16 cellular contexts compared by ENCODE assay signal in the genomic region with DNA sequence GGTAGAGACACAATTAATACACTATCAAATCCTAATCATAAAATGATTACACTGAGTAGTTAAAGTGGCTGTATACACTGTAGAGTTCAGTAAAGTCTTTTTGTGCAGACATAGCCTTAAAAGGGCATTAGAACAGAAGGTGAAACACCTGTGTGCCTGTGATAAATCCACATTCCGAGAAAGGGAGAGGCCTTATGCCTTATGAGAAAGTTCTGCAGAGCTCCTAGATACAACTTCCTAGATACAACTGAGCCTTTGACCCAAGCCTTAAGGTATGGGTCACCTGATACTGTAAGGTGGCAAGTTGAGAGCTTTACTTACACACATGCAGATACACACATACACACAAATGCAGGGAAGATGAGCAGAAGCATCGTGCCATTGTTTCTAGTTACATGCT. TPM values are rescaled to one million over a fixed set of nuclear protein-coding genes. Genes with fewer than 3 reads are reported as not detected.
DNase-seq lines count a peak whose midpoint lies in the region; ATAC-seq and TF ChIP-seq lines count a peak whose summit lies in the region.
"Had no signal": no experiment of that assay in that cellular context is flagged by ENCODE, and none has a peak within 500 bp of the region (broad histone marks: within the 10 kb centered on the region; RNA-seq: fewer than 3 reads in every experiment).

No MANE protein-coding gene starts in this region.

- no peak overlapping the region for H3K27ac Mint-ChIP-seq in H9
- peak overlapping the region; percentile 34 for H3K27ac Mint-ChIP-seq in progenitor cell of endocrine pancreas
- no peak overlapping the region for H3K27ac Mint-ChIP-seq in naive thymus-derived CD8-positive, alpha-beta T cell
- H3K27ac Mint-ChIP-seq in endodermal cell = no peak overlapping the region
- H3K27ac Mint-ChIP-seq: IgD-negative memory B cell had no signal

- H4K20me1 ChIP-seq in H9 (ENCODE audit: control insufficient read depth, insufficient read depth, insufficient read length) = no peaks in the 10 kb centered on the region

- no peak overlapping the region for H2BK5ac ChIP-seq in H9 (ENCODE audit: insufficient read length, low read length)

- H3K9me3 Mint-ChIP-seq in H9 (no peaks in the 10 kb centered on the region), progenitor cell of endocrine pancreas (ENCODE audit: low read depth) (no peaks in the 10 kb centered on the region), endodermal cell (no peaks in the 10 kb centered on the region)
- H3K9me3 Mint-ChIP-seq in naive thymus-derived CD8-positive, alpha-beta T cell = no peaks in the 10 kb centered on the region
- H3K9me3 Mint-ChIP-seq: IgD-negative memory B cell had no signal

- H3K27me3 Mint-ChIP-seq in H9 (ENCODE audit: low read depth) (no peaks in the 10 kb centered on the region), progenitor cell of endocrine pancreas (peaks cover 9% of the 10 kb centered on the region), endodermal cell (ENCODE audit: insufficient read depth) (peaks cover 6% of the 10 kb centered on the region)
- peaks cover 3 to 6% (median 3%) of the 10 kb centered on the region in 5 donors for H3K27me3 Mint-ChIP-seq in naive thymus-derived CD8-positive, alpha-beta T cell

- no peak overlapping the region for H3T11ph ChIP-seq in H9 (ENCODE audit: low read length)

- H3K27me3 ChIP-seq in H9 (ENCODE audit: insufficient read depth, low read length) (no peaks in the 10 kb centered on the region), RWPE2 (ENCODE audit: insufficient read depth, poor library complexity, severe bottlenecking) (no peaks in the 10 kb centered on the region), foreskin keratinocyte (no peaks in the 10 kb centered on the region), endodermal cell (ENCODE audit: control insufficient read depth, insufficient read depth, low read length, poor library complexity, severe bottlenecking) (no peaks in the 10 kb centered on the region)

- no peak overlapping the region for H4K91ac ChIP-seq in H9 (ENCODE audit: insufficient read length, low read depth, low read length)

- H3K4ac ChIP-seq in H9 (ENCODE audit: low read depth, low read length) = no peak overlapping the region

- DNase-seq in H9 = no peak
- no peak for DNase-seq in RWPE2 (ENCODE audit: low spot score)
- DNase-seq in foreskin keratinocyte = peak; percentile 16 to 64
- no peak for DNase-seq in progenitor cell of endocrine pancreas (ENCODE audit: low spot score, unreplicated experiment)
- DNase-seq in hypothalamus (lab: John Stamatoyannopoulos, UW) = no peak
- DNase-seq in naive thymus-derived CD8-positive, alpha-beta T cell = no peak
- DNase-seq in endodermal cell = no peak
- no peak for DNase-seq in dedifferentiated amniotic fluid mesenchymal stem cell (ENCODE audit: extremely low spot score)
- DNase-seq: COR-L47, H7, NCI-H1436, NCI-H2029 treated with DMSO at 0.1 percent for 48 hours, NCI-H510A treated with DMSO at 0.1 percent for 48 hours had no signal

- no peak overlapping the region for H4K5ac ChIP-seq in H9 (ENCODE audit: insufficient read length, low read depth, low read length)

- H3K18ac ChIP-seq in H9 (ENCODE audit: insufficient read length, low read depth, low read length) = peak overlapping the region; percentile 44

- no peak overlapping the region for H2BK12ac ChIP-seq in H9 (ENCODE audit: insufficient read length, low read depth, low read length)

- H3K27ac ChIP-seq in H9 (ENCODE audit: insufficient read length, low read depth, low read length) (no peak overlapping the region), RWPE2 (ENCODE audit: poor library complexity, severe bottlenecking) (no peak overlapping the region), foreskin keratinocyte (no peak overlapping the region), endodermal cell (ENCODE audit: low read depth, low read length) (no peak overlapping the region)
- H3K27ac ChIP-seq: C4-2B had no signal

- TF ChIP-seq CTCF in H9 (conservative IDR thresholded peaks at IDR 0.05) (no peak), RWPE2 (IDR thresholded peaks at IDR 0.05; ENCODE audit: poor library complexity, severe bottlenecking) (no peak), foreskin keratinocyte (conservative IDR thresholded peaks at IDR 0.05) (no peak), progenitor cell of endocrine pancreas (IDR thresholded peaks at IDR 0.05; ENCODE audit: unreplicated experiment) (no peak), endodermal cell (conservative IDR thresholded peaks at IDR 0.05) (no peak)

- ATAC-seq in RWPE2 (ENCODE audit: low read depth) (peak; percentile 42; the same call in 1 of the 3 replicates), foreskin keratinocyte (no peak)
- ATAC-seq in naive thymus-derived CD8-positive, alpha-beta T cell = no peak
- ATAC-seq: A549 had no signal

- H3K4me1 ChIP-seq in H9 (ENCODE audit: insufficient read depth, low read length) (no peaks in the 10 kb centered on the region), RWPE2 (ENCODE audit: insufficient read depth, poor library complexity, severe bottlenecking) (peaks cover 9% of the 10 kb centered on the region), foreskin keratinocyte (peaks cover 7% of the 10 kb centered on the region), endodermal cell (ENCODE audit: control insufficient read depth, insufficient read depth, low read length) (peaks cover 3% of the 10 kb centered on the region)

- H2AK5ac ChIP-seq in H9 (ENCODE audit: insufficient read length, low read length) = no peak overlapping the region

- H4K8ac ChIP-seq in H9 (replicated peaks; ENCODE audit: insufficient read length, low read depth, low read length) = no peak overlapping the region

- no peak overlapping the region for H2BK15ac ChIP-seq in H9 (ENCODE audit: low read depth, low read length)

- H2BK120ac ChIP-seq in H9 (ENCODE audit: low read depth, low read length, poor library complexity, severe bottlenecking) = no peak overlapping the region

- H3K4me1 Mint-ChIP-seq in H9 (peaks cover 9 to 11% of the 10 kb centered on the region in 2 experiments), progenitor cell of endocrine pancreas (ENCODE audit: low read depth) (peaks cover 29% of the 10 kb centered on the region), endodermal cell (peaks cover 29% of the 10 kb centered on the region)
- H3K4me1 Mint-ChIP-seq in naive thymus-derived CD8-positive, alpha-beta T cell = no peaks in the 10 kb centered on the region

- no peak overlapping the region for H2BK20ac ChIP-seq in H9 (ENCODE audit: low read depth, low read length, poor library complexity, severe bottlenecking)

- no peaks in the 10 kb centered on the region for H3K79me2 ChIP-seq in H9 (ENCODE audit: insufficient read depth, low read length)

- H3K9ac ChIP-seq in H9 (ENCODE audit: extremely low read depth, insufficient read length, low read length) = no peak overlapping the region
- no peak overlapping the region for H3K9ac ChIP-seq in endodermal cell (ENCODE audit: extremely low read depth, low read length, poor library complexity, severe bottlenecking)

- POLR2A ChIA-PET in naive thymus-derived CD8-positive, alpha-beta T cell (lab: Charles Lee) = no interaction called here

- H3K23me2 ChIP-seq in H9 (ENCODE audit: insufficient read length, low read depth, low read length, poor library complexity, severe bottlenecking) = no peaks in the 10 kb centered on the region

- H3K56ac ChIP-seq in H9 (ENCODE audit: insufficient read length, low read depth, low read length) = no peak overlapping the region

- H3K4me3 Mint-ChIP-seq in H9 (no peak overlapping the region), progenitor cell of endocrine pancreas (ENCODE audit: low read depth) (no peak overlapping the region), endodermal cell (no peak overlapping the region)
- H3K4me3 Mint-ChIP-seq in naive thymus-derived CD8-positive, alpha-beta T cell = no peak overlapping the region
- H3K4me3 Mint-ChIP-seq: IgD-negative memory B cell had no signal

- H3K36me3 ChIP-seq in RWPE2 (ENCODE audit: low read depth) = no peaks in the 10 kb centered on the region
- H3K36me3 ChIP-seq in endodermal cell (ENCODE audit: control insufficient read depth, insufficient read depth, low read length) = no peaks in the 10 kb centered on the region

- no CpG with 5 or more reads among the region's 2 CpGs for WGBS in H9 (ENCODE audit: extremely low coverage, insufficient read length, low lambda C conversion rate)
- 90 to 98% methylated on average over 2 of the region's 2 CpGs for WGBS in endodermal cell (ENCODE audit: insufficient coverage in 1 of 2, insufficient read length in 1 of 2), 2 experiments

- no peak overlapping the region for H3K4me3 ChIP-seq in RWPE2 (ENCODE audit: severe bottlenecking)
- H3K4me3 ChIP-seq in endodermal cell (ENCODE audit: low read length) = no peak overlapping the region
- H3K4me3 ChIP-seq: A549 had no signal

- H2AFZ ChIP-seq in H9 (ENCODE audit: low read length) = no peak overlapping the region

- no peak overlapping the region for H3K14ac ChIP-seq in H9 (ENCODE audit: insufficient read depth, low read length)

- no peak overlapping the region for H3K23ac ChIP-seq in H9 (ENCODE audit: insufficient read length, low read depth, low read length)

- no peaks in the 10 kb centered on the region for H3K79me1 ChIP-seq in H9 (ENCODE audit: insufficient read depth, low read depth, low read length, poor library complexity, severe bottlenecking)

- no peak overlapping the region for H3K4me2 ChIP-seq in H9 (ENCODE audit: insufficient read depth, insufficient read length, low read length)
- H3K4me2 ChIP-seq: A549 had no signal

- H3K9me3 ChIP-seq in H9 (ENCODE audit: control insufficient read depth, low read depth, low read length) (no peaks in the 10 kb centered on the region), RWPE2 (ENCODE audit: severe bottlenecking) (no peaks in the 10 kb centered on the region), endodermal cell (ENCODE audit: control insufficient read depth, low read length) (no peaks in the 10 kb centered on the region)
- H3K9me3 ChIP-seq: A549 had no signal

- no peaks in the 10 kb centered on the region for H3K36me3 Mint-ChIP-seq in H9 (ENCODE audit: insufficient read depth in 1 of 3, low read depth in 3 of 3)
- H3K36me3 Mint-ChIP-seq in progenitor cell of endocrine pancreas (ENCODE audit: insufficient read depth) = no peaks in the 10 kb centered on the region
- no peaks in the 10 kb centered on the region for H3K36me3 Mint-ChIP-seq in naive thymus-derived CD8-positive, alpha-beta T cell
- H3K36me3 Mint-ChIP-seq in endodermal cell (ENCODE audit: low read depth) = no peaks in the 10 kb centered on the region
- H3K36me3 Mint-ChIP-seq: IgD-negative memory B cell had no signal

RNA-seq across cellular contexts. Expression of a gene that starts 6.3 kb away (rescaled TPM):
- total RNA-seq in H9 (2021) (1.8 and 2.0 TPM in 2 replicates), foreskin keratinocyte (4.9 and 6.0 TPM in 2 replicates), progenitor cell of endocrine pancreas (6.3 and 6.8 TPM in 2 replicates), endodermal cell (1 to 10 TPM; 2.9 to 3.5 TPM)
- polyA plus RNA-seq in foreskin keratinocyte = 6.7 and 7.7 TPM in 2 replicates
- not detected for total RNA-seq in naive thymus-derived CD8-positive, alpha-beta T cell
- polyA plus RNA-seq in naive thymus-derived CD8-positive, alpha-beta T cell = under 1 TPM in 2 of 3 donors, not detected in 1; 0.34 to 0.49 TPM
- polyA plus RNA-seq in endodermal cell (2013, experiment 1 of 2) = 7.0 TPM
- polyA plus RNA-seq in endodermal cell (2013, experiment 2 of 2) = 5.7 TPM
- polyA plus RNA-seq: A549, IgD-negative memory B cell had no signal

Comparison
In these comparisons a context has a peak if more than half of its experiments do, and no peak if none do; other contexts are left out.
1. DNase-seq: peak in foreskin keratinocyte (2 of 2); none in H9 (single experiment), RWPE2 (single experiment), progenitor cell of endocrine pancreas (single experiment), hypothalamus (0 of 51), naive thymus-derived CD8-positive, alpha-beta T cell (0 of 10), endodermal cell (single experiment) and dedifferentiated amniotic fluid mesenchymal stem cell (single experiment).